8 cellular contexts compared by ENCODE assay signal in the genomic region with DNA sequence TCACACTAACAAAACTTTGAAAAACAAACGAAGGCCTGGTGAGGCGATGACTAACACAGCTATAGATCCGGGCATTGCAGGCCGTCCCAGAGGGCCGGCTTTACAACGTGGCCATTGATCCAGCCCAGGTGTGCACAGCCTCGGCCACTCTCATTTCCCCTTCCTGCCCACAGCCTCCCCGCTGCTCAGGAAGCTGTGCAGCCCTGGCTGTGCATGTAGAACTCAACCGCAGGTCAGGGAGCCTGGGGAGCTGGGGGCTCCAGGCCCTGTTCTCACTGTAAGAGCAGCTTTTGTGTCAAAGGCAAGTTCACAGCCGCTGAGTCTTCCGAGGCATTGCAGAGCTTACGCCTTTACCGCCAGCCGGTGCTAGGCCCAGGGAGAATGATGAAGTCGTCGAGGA.
A peak's percentile ranks its signal among the peaks of the same experiment; 100 is the strongest.
DNase-seq lines count a peak whose midpoint lies in the region; ATAC-seq, FAIRE-seq and TF ChIP-seq lines count a peak whose summit lies in the region.

No MANE protein-coding gene starts in this region.

- H3K9me3 Mint-ChIP-seq in activated naive CD4-positive, alpha-beta T cell treated with anti-CD3 and anti-CD28 coated beads, Interleukin-2, amount 50 U/mL, for 72 hours, result peaks cover 0 to 10% of the 10 kb centered on the region in 2 donors
- no peaks in the 10 kb centered on the region for H3K9me3 Mint-ChIP-seq in Caco-2 (ENCODE audit: unreplicated experiment)

- no peak for FAIRE-seq in urothelium cell line (lab: Jason Lieb, UNC)

- CTCF ChIA-PET in Caco-2 (lab: Charles Lee), result interaction anchor here (1.1 kb wide), 1 partner anchor 10 kb away, joined by 3 read pairs; no protein-coding TSS in a partner anchor

- no peak overlapping the region for H3K4me3 Mint-ChIP-seq in Caco-2 (ENCODE audit: unreplicated experiment)

- TF ChIP-seq CTCF in GM10266 (IDR thresholded peaks at IDR 0.05; ENCODE audit: control insufficient read depth, insufficient read depth, low read depth, missing control alignments) (no peak), Caco-2 (IDR thresholded peaks at IDR 0.05; ENCODE audit: insufficient read depth in 1 of 2, low read depth in 1 of 2, low read length in 1 of 2, severe bottlenecking in 1 of 2, unreplicated experiment in 1 of 2) (no peak)

- H3K27me3 Mint-ChIP-seq in Caco-2 (ENCODE audit: insufficient read depth, unreplicated experiment), result peaks cover 16% of the 10 kb centered on the region

- H3K4me1 Mint-ChIP-seq in Caco-2 (ENCODE audit: low read depth, unreplicated experiment), result no peaks in the 10 kb centered on the region

- no peak overlapping the region for H3K4me3 ChIP-seq in HAP-1
- no peak overlapping the region for H3K4me3 ChIP-seq in Caco-2 (ENCODE audit: low read depth, low read length)

- intact Hi-C loops in Caco-2 (cut with micrococcal nuclease; ENCODE audit: unreplicated experiment), result no loop called here

- POLR2A ChIA-PET in Caco-2 (lab: Charles Lee), result no interaction called here

- no peaks in the 10 kb centered on the region for H3K4me1 ChIP-seq in HAP-1
- H3K4me1 ChIP-seq in Caco-2, result no peaks in the 10 kb centered on the region

- no peaks in the 10 kb centered on the region for H3K9me3 ChIP-seq in HAP-1
- H3K9me3 ChIP-seq in Caco-2, result no peaks in the 10 kb centered on the region

- DNase-seq in GM10266 (ENCODE audit: extremely low spot score), result peak; percentile 26
- peak in 1 of 2 donors; percentile 15 for DNase-seq in activated naive CD4-positive, alpha-beta T cell treated with anti-CD3 and anti-CD28 coated beads, Interleukin-2, amount 50 U/mL, for 72 hours (ENCODE audit: low spot score in 2 of 2)
- DNase-seq in urothelium cell line (ENCODE audit: low spot score), result peak; percentile 29
- DNase-seq in NCI-H1930 (lab: John Stamatoyannopoulos, UW), result no peak
- DNase-seq in HAP-1 (ENCODE audit: low spot score in 2 of 2), result no peak
- no peak for DNase-seq in Caco-2

- H3K36me3 ChIP-seq in HAP-1 (replicated peaks) (no peaks in the 10 kb centered on the region), Caco-2 (ENCODE audit: control insufficient read depth, insufficient read depth, low read length) (no peaks in the 10 kb centered on the region)

- ATAC-seq in GM21515 (IDR thresholded peaks at IDR 0.05; ENCODE audit: unreplicated experiment) (peak; percentile 98), HG03571 (IDR thresholded peaks at IDR 0.05; ENCODE audit: unreplicated experiment) (peak; percentile 95)
- ATAC-seq in activated naive CD4-positive, alpha-beta T cell treated with anti-CD3 and anti-CD28 coated beads, Interleukin-2, amount 50 U/mL, for 72 hours, result peak; percentile 53 to 88

- BruUV-seq in Caco-2 (replicated peaks; lab: Mats Ljungman, UMichigan), result no TSS peak

- peak overlapping the region in 1 of 2 donors; percentile 61 for H3K27ac Mint-ChIP-seq in activated naive CD4-positive, alpha-beta T cell treated with anti-CD3 and anti-CD28 coated beads, Interleukin-2, amount 50 U/mL, for 72 hours
- H3K27ac Mint-ChIP-seq in Caco-2 (ENCODE audit: unreplicated experiment), result no peak overlapping the region

- in situ Hi-C loops in HAP-1 (cut with MboI; ENCODE audit: low sequenced_read_pairs), result no loop called here

- H3K36me3 Mint-ChIP-seq in activated naive CD4-positive, alpha-beta T cell treated with anti-CD3 and anti-CD28 coated beads, Interleukin-2, amount 50 U/mL, for 72 hours, result no peaks in the 10 kb centered on the region
- no peaks in the 10 kb centered on the region for H3K36me3 Mint-ChIP-seq in Caco-2 (ENCODE audit: insufficient read depth, unreplicated experiment)

- H3K27me3 ChIP-seq in HAP-1 (ENCODE audit: low read depth), result no peaks in the 10 kb centered on the region
- H3K27me3 ChIP-seq in Caco-2 (replicated peaks; ENCODE audit: control insufficient read depth, insufficient read depth, low read length), result no peaks in the 10 kb centered on the region

Comparison
In these comparisons a context has a peak if more than half of its experiments do, and no peak if none do; other contexts are left out.
1. DNase-seq: peak in GM10266 (single experiment) and urothelium cell line (single experiment); none in NCI-H1930 (0 of 2), HAP-1 (0 of 2) and Caco-2 (0 of 2).
2. Peak in every context shown above with its lines, with median percentiles within 50 percentile points of each other: ATAC-seq.